6 cellular contexts compared by ENCODE assay signal in genomic region chr1:109668123-109668800, GRCh38. TPM values are rescaled to one million over a fixed set of nuclear protein-coding genes. Genes with fewer than 3 reads are reported as not detected.
A peak's percentile ranks its signal among the peaks of the same experiment; 100 is the strongest.
DNase-seq lines count a peak whose midpoint lies in the region; ATAC-seq and TF ChIP-seq lines count a peak whose summit lies in the region.

No MANE protein-coding gene starts in this region.

- H3K4me1 ChIP-seq in ectodermal cell (ENCODE audit: control insufficient read depth, insufficient read depth, low read length), result peaks cover 5% of the 10 kb centered on the region

- H3K4me1 Mint-ChIP-seq in progenitor cell of endocrine pancreas (ENCODE audit: low read depth), result peaks cover 7% of the 10 kb centered on the region

- TF ChIP-seq CTCF in HFF-Myc (IDR thresholded peaks at IDR 0.05; ENCODE audit: low read depth, low read length, missing control alignments), result no peak
- no peak for TF ChIP-seq CTCF in progenitor cell of endocrine pancreas (IDR thresholded peaks at IDR 0.05; ENCODE audit: unreplicated experiment)

- no peak for ATAC-seq in HG02588 (IDR thresholded peaks at IDR 0.05; ENCODE audit: unreplicated experiment)

- peaks cover 12% of the 10 kb centered on the region for H3K36me3 Mint-ChIP-seq in progenitor cell of endocrine pancreas (ENCODE audit: insufficient read depth)

- H3K36me3 ChIP-seq in ectodermal cell (ENCODE audit: control insufficient read depth, insufficient read depth, low read length), result no peaks in the 10 kb centered on the region

- H3K4me3 ChIP-seq in HFF-Myc (replicated peaks; ENCODE audit: low read depth, low read length), result peak overlapping the region; percentile 43
- peak overlapping the region; percentile 41 for H3K4me3 ChIP-seq in ectodermal cell (ENCODE audit: insufficient read depth, low read depth, low read length)

- 22 to 23% methylated on average over 26 of the region's 26 CpGs for WGBS in ectodermal cell, 2 experiments

- H3K27me3 Mint-ChIP-seq in progenitor cell of endocrine pancreas, result no peaks in the 10 kb centered on the region

- no peaks in the 10 kb centered on the region for H3K9me3 ChIP-seq in ectodermal cell (ENCODE audit: control insufficient read depth, low read length)

- peak overlapping the region; percentile 79 for H3K4me3 Mint-ChIP-seq in progenitor cell of endocrine pancreas (ENCODE audit: low read depth)

- DNase-seq in HFF-Myc (ENCODE audit: extremely low read depth, low read depth) (no peak), progenitor cell of endocrine pancreas (ENCODE audit: low spot score, unreplicated experiment) (no peak), NCI-H1105 treated with DMSO at 0.1 percent for 48 hours (lab: John Stamatoyannopoulos, UW) (no peak), ureter (ENCODE audit: low spot score) (no peak)

- peak overlapping the region; percentile 80 for H3K27ac Mint-ChIP-seq in progenitor cell of endocrine pancreas

- no peaks in the 10 kb centered on the region for H3K9me3 Mint-ChIP-seq in progenitor cell of endocrine pancreas (ENCODE audit: low read depth)

- H3K27me3 ChIP-seq in ectodermal cell (ENCODE audit: control insufficient read depth, insufficient read depth, low read length, poor library complexity, severe bottlenecking), result no peaks in the 10 kb centered on the region

- H3K27ac ChIP-seq in ectodermal cell (ENCODE audit: insufficient read depth, low read depth, low read length, poor library complexity, severe bottlenecking), result no peak overlapping the region

RNA-seq across cellular contexts. Expression of gene GSTM2, which starts 0.4 kb away (rescaled TPM):
- polyA plus RNA-seq in ectodermal cell (2013, experiment 1 of 4), result 41.3 TPM
- 39.8 TPM for polyA plus RNA-seq in ectodermal cell (2013, experiment 2 of 4)
- 39.8 TPM for polyA plus RNA-seq in ectodermal cell (2013, experiment 3 of 4)
- polyA plus RNA-seq in ectodermal cell (2013, experiment 4 of 4), result 43.0 TPM
- 76.9 and 79.5 TPM in 2 replicates for total RNA-seq in progenitor cell of endocrine pancreas
- total RNA-seq in ureter, result 104 TPM

RNA-seq across cellular contexts. Expression of gene GSTM4, which starts 12.4 kb away (rescaled TPM):
- 10.4 TPM for polyA plus RNA-seq in ectodermal cell (2013, experiment 1 of 4)
- polyA plus RNA-seq in ectodermal cell (2013, experiment 2 of 4), result 10.8 TPM
- polyA plus RNA-seq in ectodermal cell (2013, experiment 3 of 4), result 11.5 TPM
- polyA plus RNA-seq in ectodermal cell (2013, experiment 4 of 4), result 13.2 TPM
- total RNA-seq in progenitor cell of endocrine pancreas (21.0 and 21.2 TPM in 2 replicates), ureter (38.2 TPM)

RNA-seq across cellular contexts. Expression of gene GSTM1, which starts 19.4 kb away (rescaled TPM):
- polyA plus RNA-seq in ectodermal cell (2013, experiment 1 of 4), result not detected
- polyA plus RNA-seq in ectodermal cell (2013, experiment 2 of 4), result not detected
- not detected for polyA plus RNA-seq in ectodermal cell (2013, experiment 3 of 4)
- not detected for polyA plus RNA-seq in ectodermal cell (2013, experiment 4 of 4)
- 39.0 and 39.1 TPM in 2 replicates for total RNA-seq in progenitor cell of endocrine pancreas
- total RNA-seq in ureter, result not detected

RNA-seq across cellular contexts. Expression of gene GSTM5, which starts 43.8 kb away (rescaled TPM):
- polyA plus RNA-seq in ectodermal cell (2013, experiment 1 of 4), result not detected
- not detected for polyA plus RNA-seq in ectodermal cell (2013, experiment 2 of 4)
- polyA plus RNA-seq in ectodermal cell (2013, experiment 3 of 4), result not detected
- polyA plus RNA-seq in ectodermal cell (2013, experiment 4 of 4), result not detected
- 2.8 and 2.9 TPM in 2 replicates for total RNA-seq in progenitor cell of endocrine pancreas
- 11.6 TPM for total RNA-seq in ureter

RNA-seq across cellular contexts. Expression of gene AMPD2, which starts 48.6 kb away (rescaled TPM):
- polyA plus RNA-seq in ectodermal cell (2013, experiment 1 of 4), result 53.6 TPM
- 49.5 TPM for polyA plus RNA-seq in ectodermal cell (2013, experiment 2 of 4)
- polyA plus RNA-seq in ectodermal cell (2013, experiment 3 of 4), result 50.6 TPM
- polyA plus RNA-seq in ectodermal cell (2013, experiment 4 of 4), result 55.8 TPM
- 91.6 and 94.5 TPM in 2 replicates for total RNA-seq in progenitor cell of endocrine pancreas
- total RNA-seq in ureter, result 45.8 TPM

Comparison
In these comparisons a context has a peak if more than half of its experiments do, and no peak if none do; other contexts are left out.
1. RNA of gene GSTM1, which starts 19.4 kb away (total RNA-seq): 39.0 to 39.1 TPM in progenitor cell of endocrine pancreas; not detected in ureter (single experiment); every median in the first group is over 10 times any median in the second.